Comparison of ENCODE assay signal across 13 cellular contexts in the genomic region with DNA sequence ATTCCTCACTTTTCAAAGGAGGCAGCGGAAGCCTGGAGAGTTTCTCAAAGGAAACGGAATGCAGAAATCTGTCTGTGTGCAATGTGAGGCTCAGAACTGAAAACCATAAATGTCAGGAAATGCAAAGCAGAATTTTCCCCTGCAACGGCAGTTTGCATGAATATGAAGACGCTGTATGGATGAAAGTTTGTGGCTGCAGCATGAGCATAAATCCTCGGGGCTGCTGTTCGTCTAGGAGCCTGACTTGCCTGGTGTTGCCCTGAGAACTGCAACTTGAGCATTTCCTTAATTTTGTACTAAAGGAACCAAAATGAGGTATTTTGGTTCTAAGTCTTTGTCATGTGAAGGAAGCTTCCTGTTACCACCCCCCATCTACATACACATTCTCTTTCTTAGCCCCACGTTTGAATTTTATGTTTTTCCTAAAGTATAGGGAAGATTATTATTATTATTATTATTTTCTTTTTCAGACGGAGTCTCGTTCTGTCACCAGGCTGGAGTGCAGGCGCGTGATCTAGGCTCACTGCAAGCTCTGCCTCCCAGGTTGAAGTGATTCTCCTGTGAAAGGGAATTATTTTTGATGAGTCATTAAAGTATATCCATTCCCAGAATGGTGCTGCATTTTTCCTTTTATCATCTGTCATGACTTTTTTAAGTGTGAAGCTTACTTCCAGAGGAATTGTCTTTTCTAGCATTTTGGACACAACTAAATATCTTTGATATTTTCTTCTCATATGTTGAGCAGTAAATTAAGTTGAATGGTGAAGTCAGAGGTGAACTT. TPM values are rescaled to one million over a fixed set of nuclear protein-coding genes. Genes with fewer than 3 reads are reported as not detected.
DNase-seq lines count a peak whose midpoint lies in the region; TF ChIP-seq lines count a peak whose summit lies in the region.
"Had no signal": no experiment of that assay in that cellular context is flagged by ENCODE, and none has a peak within 500 bp of the region (broad histone marks: within the 10 kb centered on the region; RNA-seq: fewer than 3 reads in every experiment).

No MANE protein-coding gene starts in this region.

- no peak overlapping the region for H3K4me3 Mint-ChIP-seq in activated naive CD4-positive, alpha-beta T cell treated with anti-CD3 and anti-CD28 coated beads, Interleukin-2, amount 10 ng/mL, durations not matched to agents 7 days and 5 days
- no peak overlapping the region for H3K4me3 Mint-ChIP-seq in endothelial cell (ENCODE audit: unreplicated experiment)
- no peak overlapping the region for H3K4me3 Mint-ChIP-seq in type B pancreatic cell
- H3K4me3 Mint-ChIP-seq: stimulated activated naive CD8-positive, alpha-beta T cell treated with anti-CD3 and anti-CD28 coated beads, Interleukin-15, amount 100 ng/mL, for 72 hours had no signal

- H3K27me3 Mint-ChIP-seq in activated naive CD4-positive, alpha-beta T cell treated with anti-CD3 and anti-CD28 coated beads, Interleukin-2, amount 10 ng/mL, durations not matched to agents 7 days and 5 days, result no peaks in the 10 kb centered on the region
- H3K27me3 Mint-ChIP-seq in endothelial cell (ENCODE audit: unreplicated experiment) (no peaks in the 10 kb centered on the region), type B pancreatic cell (no peaks in the 10 kb centered on the region)
- H3K27me3 Mint-ChIP-seq: stimulated activated naive CD8-positive, alpha-beta T cell treated with anti-CD3 and anti-CD28 coated beads, Interleukin-15, amount 100 ng/mL, for 72 hours had no signal

- H3K4me3 ChIP-seq in KMS-11 (IDR thresholded peaks at IDR 0.05; ENCODE audit: insufficient read depth, low read depth, low read length) (no peak overlapping the region), uterus (no peak overlapping the region)
- H3K4me3 ChIP-seq: left lung had no signal

- TF ChIP-seq CTCF in KMS-11 (conservative IDR thresholded peaks at IDR 0.05; ENCODE audit: low read depth, low read length) (no peak), endothelial cell (IDR thresholded peaks at IDR 0.05; ENCODE audit: unreplicated experiment) (no peak), type B pancreatic cell (conservative IDR thresholded peaks at IDR 0.05) (no peak), uterus (IDR thresholded peaks at IDR 0.05) (no peak)

- TF ChIP-seq POLR2A in uterus (IDR thresholded peaks at IDR 0.05), result no peak

- no peak overlapping the region for H2AFZ ChIP-seq in KMS-11 (ENCODE audit: low read depth)

- H3K4me2 ChIP-seq in KMS-11, result peak overlapping the region; percentile 89; the same call in 1 of the 2 replicates

- H3K9me3 ChIP-seq in uterus, result no peaks in the 10 kb centered on the region
- H3K9me3 ChIP-seq: left lung had no signal

- H3K27ac Mint-ChIP-seq in activated naive CD4-positive, alpha-beta T cell treated with anti-CD3 and anti-CD28 coated beads, Interleukin-2, amount 10 ng/mL, durations not matched to agents 7 days and 5 days, result peak overlapping the region; percentile 62
- peak overlapping the region; percentile 83 for H3K27ac Mint-ChIP-seq in endothelial cell (ENCODE audit: unreplicated experiment)
- H3K27ac Mint-ChIP-seq in type B pancreatic cell, result peak overlapping the region; percentile 50
- H3K27ac Mint-ChIP-seq: stimulated activated naive CD8-positive, alpha-beta T cell treated with anti-CD3 and anti-CD28 coated beads, Interleukin-15, amount 100 ng/mL, for 72 hours had no signal

- H3K36me3 ChIP-seq in KMS-11 (ENCODE audit: insufficient read depth), result no peaks in the 10 kb centered on the region
- H3K36me3 ChIP-seq in uterus, result no peaks in the 10 kb centered on the region

- DNase-seq in activated naive CD4-positive, alpha-beta T cell treated with anti-CD3 and anti-CD28 coated beads, Interleukin-2, amount 10 ng/mL, durations not matched to agents 7 days and 5 days, result no peak
- no peak for DNase-seq in activated naive CD4-positive, alpha-beta T cell (lab: John Stamatoyannopoulos, UW)
- DNase-seq in endothelial cell (ENCODE audit: low spot score) (no peak), type B pancreatic cell (ENCODE audit: extremely low spot score, unreplicated experiment) (no peak), anterior cingulate cortex (lab: John Stamatoyannopoulos, UW) (no peak), substantia nigra (lab: John Stamatoyannopoulos, UW) (no peak), uterus (no peak)
- DNase-seq: activated effector memory CD4-positive, alpha-beta T cell treated with Interleukin-2 at 50 U/mL for 16 hours; cortex of kidney; left lung; NCI-H748 treated with DMSO at 0.1 percent for 48 hours; stimulated activated naive CD8-positive, alpha-beta T cell treated with anti-CD3 and anti-CD28 coated beads, Interleukin-15, amount 100 ng/mL, for 72 hours had no signal

- H3K9ac ChIP-seq in KMS-11, result no peak overlapping the region

- H3K9me3 Mint-ChIP-seq in activated naive CD4-positive, alpha-beta T cell treated with anti-CD3 and anti-CD28 coated beads, Interleukin-2, amount 10 ng/mL, durations not matched to agents 7 days and 5 days, result no peaks in the 10 kb centered on the region
- H3K9me3 Mint-ChIP-seq in endothelial cell (ENCODE audit: unreplicated experiment) (no peaks in the 10 kb centered on the region), type B pancreatic cell (no peaks in the 10 kb centered on the region)
- H3K9me3 Mint-ChIP-seq: stimulated activated naive CD8-positive, alpha-beta T cell treated with anti-CD3 and anti-CD28 coated beads, Interleukin-15, amount 100 ng/mL, for 72 hours had no signal

- peaks cover 37% of the 10 kb centered on the region for H3K4me1 Mint-ChIP-seq in activated naive CD4-positive, alpha-beta T cell treated with anti-CD3 and anti-CD28 coated beads, Interleukin-2, amount 10 ng/mL, durations not matched to agents 7 days and 5 days
- peaks cover 28% of the 10 kb centered on the region for H3K4me1 Mint-ChIP-seq in endothelial cell (ENCODE audit: unreplicated experiment)
- peaks cover 37% of the 10 kb centered on the region for H3K4me1 Mint-ChIP-seq in type B pancreatic cell (ENCODE audit: unreplicated experiment)

- H3K27me3 ChIP-seq in KMS-11 (ENCODE audit: insufficient read depth, low read depth) (no peaks in the 10 kb centered on the region), uterus (no peaks in the 10 kb centered on the region)
- H3K27me3 ChIP-seq: left lung had no signal

- H3K36me3 Mint-ChIP-seq in activated naive CD4-positive, alpha-beta T cell treated with anti-CD3 and anti-CD28 coated beads, Interleukin-2, amount 10 ng/mL, durations not matched to agents 7 days and 5 days, result peaks cover 14% of the 10 kb centered on the region
- H3K36me3 Mint-ChIP-seq in endothelial cell (ENCODE audit: low read depth, unreplicated experiment), result peaks cover 13% of the 10 kb centered on the region
- peaks cover 11% of the 10 kb centered on the region for H3K36me3 Mint-ChIP-seq in type B pancreatic cell

- H3K27ac ChIP-seq in KMS-11 (no peak overlapping the region), substantia nigra (ENCODE audit: low read depth, low read length, poor library complexity, severe bottlenecking) (no peak overlapping the region), uterus (no peak overlapping the region)
- H3K27ac ChIP-seq: left lung had no signal

- no peaks in the 10 kb centered on the region; the same call in 1 of the 2 replicates for H3K79me2 ChIP-seq in KMS-11 (ENCODE audit: insufficient read depth, low read depth)

- H4K20me1 ChIP-seq in KMS-11 (ENCODE audit: insufficient read depth), result 0 out of 2 replicates have a peak, but pooled peaks cover 4% of the 10 kb centered on the region

- H3K4me1 ChIP-seq in KMS-11 (ENCODE audit: low read depth, poor library complexity, severe bottlenecking) (peaks cover 51% of the 10 kb centered on the region), uterus (no peaks in the 10 kb centered on the region)

- CTCF ChIA-PET in activated naive CD4-positive, alpha-beta T cell treated with anti-CD3 and anti-CD28 coated beads, Interleukin-2, amount 10 ng/mL, durations not matched to agents 7 days and 5 days (lab: Charles Lee), result interaction anchor here (1.1 kb wide), 1 partner anchor 426 kb away, joined by 4 read pairs; no protein-coding TSS in a partner anchor

- intact Hi-C loops in uterus (cut with DNase I; ENCODE audit: low total_unique reads), result no loop called here

RNA-seq across cellular contexts. Expression of a gene that starts 33.1 kb away (rescaled TPM):
- 66.0 TPM for total RNA-seq in endothelial cell (ENCODE audit: unreplicated experiment)
- total RNA-seq in type B pancreatic cell (ENCODE audit: low replicate concordance), result 25.3 and 28.1 TPM in 2 replicates
- total RNA-seq in uterus, result 10 to 100 TPM in 3 of 4 donors, 1 to 10 TPM in 1; 4.1 to 19.9 (median 16.6) TPM
